ENCODE assay signal across 8 cellular contexts in genomic region chr4:168832746-168833575, GRCh38.
DNase-seq lines count a peak whose midpoint lies in the region; ATAC-seq lines count a peak whose summit lies in the region.

No MANE protein-coding gene starts in this region.

- peaks cover 9 to 17% of the 10 kb centered on the region in 2 donors for H3K4me1 ChIP-seq in muscle layer of duodenum (ENCODE audit: control insufficient read depth in 1 of 2, insufficient read depth in 2 of 2, low read length in 2 of 2)

- peak overlapping the region; percentile 75 for H3K4me3 Mint-ChIP-seq in activated CD4-positive, alpha-beta T cell treated with anti-CD3 and anti-CD28 coated beads, Interleukin-2, amount 10 ng/mL, durations not matched to agents 7 days and 5 days
- H3K4me3 Mint-ChIP-seq in T-helper 1 cell treated with Interleukin-12 subunit alpha and Interleukin-12 subunit beta and Interleukin-4 antibody, amounts not matched to agents 30 μg/mL and 1 μg/mL, for 36 hours: peak overlapping the region; percentile 73

- H3K9me3 ChIP-seq in muscle layer of duodenum (ENCODE audit: control insufficient read depth in 1 of 2, low read length in 2 of 2): no peaks in the 10 kb centered on the region

- H3K9me3 Mint-ChIP-seq in activated CD4-positive, alpha-beta T cell treated with anti-CD3 and anti-CD28 coated beads, Interleukin-2, amount 10 ng/mL, durations not matched to agents 7 days and 5 days: no peaks in the 10 kb centered on the region
- H3K9me3 Mint-ChIP-seq in T-helper 1 cell treated with Interleukin-12 subunit alpha and Interleukin-12 subunit beta and Interleukin-4 antibody, amounts not matched to agents 30 μg/mL and 1 μg/mL, for 36 hours: no peaks in the 10 kb centered on the region

- no peak for DNase-seq in activated CD4-positive, alpha-beta T cell treated with anti-CD3 and anti-CD28 coated beads, Interleukin-2, amount 10 ng/mL, durations not matched to agents 7 days and 5 days
- DNase-seq in activated CD4-positive, alpha-beta T cell treated with anti-CD3 and anti-CD28 coated beads for 4 hours: no peak
- no peak for DNase-seq in NCI-H2029 (lab: John Stamatoyannopoulos, UW)

- no peaks in the 10 kb centered on the region for H3K27me3 ChIP-seq in muscle layer of duodenum (ENCODE audit: low read depth, low read length)

- ATAC-seq in esophagus mucosa (peak; percentile 40), HG03439 (IDR thresholded peaks at IDR 0.05; ENCODE audit: unreplicated experiment) (no peak), HG03571 (IDR thresholded peaks at IDR 0.05; ENCODE audit: unreplicated experiment) (no peak)

- H3K36me3 ChIP-seq in muscle layer of duodenum (ENCODE audit: control insufficient read depth in 1 of 2, insufficient read depth in 2 of 2, low read length in 2 of 2): peaks cover 0 to 4% of the 10 kb centered on the region in 2 donors

- H3K27me3 Mint-ChIP-seq in activated CD4-positive, alpha-beta T cell treated with anti-CD3 and anti-CD28 coated beads, Interleukin-2, amount 10 ng/mL, durations not matched to agents 7 days and 5 days: peaks cover 61% of the 10 kb centered on the region
- peaks cover 54% of the 10 kb centered on the region for H3K27me3 Mint-ChIP-seq in T-helper 1 cell treated with Interleukin-12 subunit alpha and Interleukin-12 subunit beta and Interleukin-4 antibody, amounts not matched to agents 30 μg/mL and 1 μg/mL, for 36 hours (ENCODE audit: low read depth)

- H3K27ac Mint-ChIP-seq in activated CD4-positive, alpha-beta T cell treated with anti-CD3 and anti-CD28 coated beads, Interleukin-2, amount 10 ng/mL, durations not matched to agents 7 days and 5 days: peak overlapping the region; percentile 27
- H3K27ac Mint-ChIP-seq in T-helper 1 cell treated with Interleukin-12 subunit alpha and Interleukin-12 subunit beta and Interleukin-4 antibody, amounts not matched to agents 30 μg/mL and 1 μg/mL, for 36 hours: peak overlapping the region; percentile 36

- H3K4me1 Mint-ChIP-seq in activated CD4-positive, alpha-beta T cell treated with anti-CD3 and anti-CD28 coated beads, Interleukin-2, amount 10 ng/mL, durations not matched to agents 7 days and 5 days: peaks cover 18% of the 10 kb centered on the region
- peaks cover 14% of the 10 kb centered on the region for H3K4me1 Mint-ChIP-seq in T-helper 1 cell treated with Interleukin-12 subunit alpha and Interleukin-12 subunit beta and Interleukin-4 antibody, amounts not matched to agents 30 μg/mL and 1 μg/mL, for 36 hours (ENCODE audit: low read depth)

- POLR2A ChIA-PET in activated CD4-positive, alpha-beta T cell treated with anti-CD3 and anti-CD28 coated beads, Interleukin-2, amount 10 ng/mL, durations not matched to agents 7 days and 5 days (lab: Charles Lee): no interaction called here

- H3K4me3 ChIP-seq in muscle layer of duodenum (ENCODE audit: low read depth in 1 of 2, low read length in 2 of 2): peak overlapping the region; percentile 77 to 83

- peaks cover 2% of the 10 kb centered on the region for H3K36me3 Mint-ChIP-seq in activated CD4-positive, alpha-beta T cell treated with anti-CD3 and anti-CD28 coated beads, Interleukin-2, amount 10 ng/mL, durations not matched to agents 7 days and 5 days (ENCODE audit: low read depth)
- H3K36me3 Mint-ChIP-seq in T-helper 1 cell treated with Interleukin-12 subunit alpha and Interleukin-12 subunit beta and Interleukin-4 antibody, amounts not matched to agents 30 μg/mL and 1 μg/mL, for 36 hours (ENCODE audit: low read depth): no peaks in the 10 kb centered on the region

- H3K27ac ChIP-seq in muscle layer of duodenum (ENCODE audit: low read length): peak overlapping the region; percentile 88

- CTCF ChIA-PET in activated CD4-positive, alpha-beta T cell treated with anti-CD3 and anti-CD28 coated beads, Interleukin-2, amount 10 ng/mL, durations not matched to agents 7 days and 5 days (lab: Charles Lee): interaction anchor here (0.5 to 2.5 kb wide), 7 partner anchors 10 to 163 kb away, joined by 3 to 12 read pairs (median 3); no protein-coding TSS in a partner anchor
